Comparison of ENCODE assay signal across 10 cellular contexts in the genomic region with DNA sequence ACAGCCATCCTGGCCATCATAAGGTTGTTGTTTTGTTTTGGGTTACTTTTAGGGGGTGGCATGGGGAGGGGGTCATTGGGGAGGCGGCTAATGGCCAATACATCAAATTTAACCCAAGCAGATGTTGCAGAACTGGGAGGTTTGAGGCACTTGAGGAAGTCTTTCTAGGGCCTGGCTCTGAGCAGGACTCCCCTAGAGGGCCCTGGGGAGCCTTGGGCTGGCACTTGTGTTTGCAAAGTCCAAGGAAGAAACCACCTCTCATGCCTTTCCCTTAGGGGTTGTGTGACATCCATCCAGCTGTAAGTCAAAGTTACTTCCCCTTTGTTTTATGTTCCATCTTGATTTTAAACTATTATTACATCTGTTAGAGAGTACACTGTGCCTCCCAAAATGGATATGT.
DNase-seq lines count a peak whose midpoint lies in the region; ATAC-seq and TF ChIP-seq lines count a peak whose summit lies in the region.
"Had no signal": no experiment of that assay in that cellular context is flagged by ENCODE, and none has a peak within 500 bp of the region (broad histone marks: within the 10 kb centered on the region; RNA-seq: fewer than 3 reads in every experiment).

No MANE protein-coding gene starts in this region.

- H4K20me1 ChIP-seq in SK-N-SH (ENCODE audit: insufficient read depth) = no peaks in the 10 kb centered on the region

- H3K4me3 Mint-ChIP-seq in activated CD8-positive, alpha-beta memory T cell treated with anti-CD3 and anti-CD28 coated beads, Interleukin-2, amount 10 ng/mL, durations not matched to agents 7 days and 5 days = no peak overlapping the region
- H3K4me3 Mint-ChIP-seq in activated T-helper 2 cell treated with anti-CD3 and anti-CD28 coated beads, Interferon-gamma antibody, Interleukin-2, Interleukin-4, amounts not matched to agents 10 μg/mL and 5 μg/mL and 100 μg/mL, durations not matched to agents 14 hours and 24 hours and 36 hours (ENCODE audit: low read depth) = no peak overlapping the region
- H3K4me3 Mint-ChIP-seq in stimulated activated effector memory CD8-positive, alpha-beta T cell treated with anti-CD3 and anti-CD28 coated beads, Interleukin-12 subunit alpha, Interleukin-12 subunit beta, amount 100 ng/mL, for 72 hours = peak overlapping the region; percentile 53

- peaks cover 15 to 19% of the 10 kb centered on the region in 2 experiments; a peak in 3 of 4 replicates for H3K4me1 ChIP-seq in SK-N-SH (ENCODE audit: control insufficient read depth in 1 of 2, insufficient read depth in 2 of 2, low read depth in 1 of 2, low read length in 1 of 2)

- no peaks in the 10 kb centered on the region for H3K9me3 ChIP-seq in SK-N-SH
- H3K9me3 ChIP-seq: Caco-2 had no signal

- ATAC-seq in activated CD8-positive, alpha-beta memory T cell treated with anti-CD3 and anti-CD28 coated beads, Interleukin-2, amount 10 ng/mL, durations not matched to agents 7 days and 5 days = no peak
- ATAC-seq in stimulated activated effector memory CD8-positive, alpha-beta T cell treated with anti-CD3 and anti-CD28 coated beads, Interleukin-12 subunit alpha, Interleukin-12 subunit beta, amount 100 ng/mL, for 72 hours = no peak

- CTCF ChIA-PET in activated CD8-positive, alpha-beta memory T cell treated with anti-CD3 and anti-CD28 coated beads, Interleukin-2, amount 10 ng/mL, durations not matched to agents 7 days and 5 days (lab: Charles Lee) = interaction anchor here (1.5 to 10.5 kb wide), 7 partner anchors 10 to 897 kb away, joined by 3 to 146 read pairs (median 7); a partner anchor contains a TSS
- CTCF ChIA-PET in SK-N-SH (lab: Yijun Ruan, JAX) = interaction anchor here (2.1 to 7.9 kb wide), 2 partner anchors 15 to 32 kb away, joined by 5 to 74 read pairs; no protein-coding TSS in a partner anchor

- no peak overlapping the region for H3K9ac ChIP-seq in SK-N-SH

- H3K4me3 ChIP-seq in SK-N-SH (ENCODE audit: low read depth in 2 of 2, low read length in 1 of 2) = no peak overlapping the region

- H3K79me2 ChIP-seq in SK-N-SH (ENCODE audit: insufficient read depth) = no peaks in the 10 kb centered on the region

- intact Hi-C loops in activated T-helper 2 cell treated with anti-CD3 and anti-CD28 coated beads, Interferon-gamma antibody, Interleukin-2, Interleukin-4, amounts not matched to agents 10 μg/mL and 5 μg/mL and 100 μg/mL, durations not matched to agents 14 hours and 24 hours and 36 hours (cut with micrococcal nuclease) = loop anchor here (5.0 to 10.0 kb wide), 4 partner anchors 160 to 897 kb away; a partner anchor contains a TSS

- H3K4me1 Mint-ChIP-seq in activated CD8-positive, alpha-beta memory T cell treated with anti-CD3 and anti-CD28 coated beads, Interleukin-2, amount 10 ng/mL, durations not matched to agents 7 days and 5 days = peaks cover 87% of the 10 kb centered on the region
- peaks cover 84% of the 10 kb centered on the region for H3K4me1 Mint-ChIP-seq in activated T-helper 2 cell treated with anti-CD3 and anti-CD28 coated beads, Interferon-gamma antibody, Interleukin-2, Interleukin-4, amounts not matched to agents 10 μg/mL and 5 μg/mL and 100 μg/mL, durations not matched to agents 14 hours and 24 hours and 36 hours (ENCODE audit: low read depth)
- peaks cover 97% of the 10 kb centered on the region for H3K4me1 Mint-ChIP-seq in stimulated activated effector memory CD8-positive, alpha-beta T cell treated with anti-CD3 and anti-CD28 coated beads, Interleukin-12 subunit alpha, Interleukin-12 subunit beta, amount 100 ng/mL, for 72 hours

- peak overlapping the region; percentile 87 for H3K27ac Mint-ChIP-seq in activated CD8-positive, alpha-beta memory T cell treated with anti-CD3 and anti-CD28 coated beads, Interleukin-2, amount 10 ng/mL, durations not matched to agents 7 days and 5 days
- H3K27ac Mint-ChIP-seq in activated T-helper 2 cell treated with anti-CD3 and anti-CD28 coated beads, Interferon-gamma antibody, Interleukin-2, Interleukin-4, amounts not matched to agents 10 μg/mL and 5 μg/mL and 100 μg/mL, durations not matched to agents 14 hours and 24 hours and 36 hours = peak overlapping the region; percentile 92
- peak overlapping the region; percentile 97 for H3K27ac Mint-ChIP-seq in stimulated activated effector memory CD8-positive, alpha-beta T cell treated with anti-CD3 and anti-CD28 coated beads, Interleukin-12 subunit alpha, Interleukin-12 subunit beta, amount 100 ng/mL, for 72 hours

- no peak for TF ChIP-seq EP300 in SK-N-SH (IDR thresholded peaks at IDR 0.05; ENCODE audit: borderline replicate concordance in 1 of 2, low read depth in 1 of 2, low read length in 1 of 2)

- TF ChIP-seq RAD21 in SK-N-SH (IDR thresholded peaks at IDR 0.05; ENCODE audit: low read length) = no peak

- no peaks in the 10 kb centered on the region for H3K9me2 ChIP-seq in SK-N-SH

- POLR2A ChIA-PET in SK-N-SH (lab: Yijun Ruan, JAX) = interaction anchor here (0.6 kb wide), 1 partner anchor 185 kb away, joined by 3 read pairs; no protein-coding TSS in a partner anchor

- TF ChIP-seq CTCF in SK-N-SH (IDR thresholded peaks at IDR 0.05) = no peak

- H2AFZ ChIP-seq in SK-N-SH (ENCODE audit: low read depth) = no peak overlapping the region

- peaks cover 3% of the 10 kb centered on the region for H3F3A ChIP-seq in SK-N-SH (replicated peaks; ENCODE audit: insufficient read depth)

- no peaks in the 10 kb centered on the region for H3K27me3 Mint-ChIP-seq in activated CD8-positive, alpha-beta memory T cell treated with anti-CD3 and anti-CD28 coated beads, Interleukin-2, amount 10 ng/mL, durations not matched to agents 7 days and 5 days
- no peaks in the 10 kb centered on the region for H3K27me3 Mint-ChIP-seq in activated T-helper 2 cell treated with anti-CD3 and anti-CD28 coated beads, Interferon-gamma antibody, Interleukin-2, Interleukin-4, amounts not matched to agents 10 μg/mL and 5 μg/mL and 100 μg/mL, durations not matched to agents 14 hours and 24 hours and 36 hours (ENCODE audit: low read depth)

- H3K36me3 Mint-ChIP-seq in activated CD8-positive, alpha-beta memory T cell treated with anti-CD3 and anti-CD28 coated beads, Interleukin-2, amount 10 ng/mL, durations not matched to agents 7 days and 5 days = peaks cover 7% of the 10 kb centered on the region
- peaks cover 14% of the 10 kb centered on the region for H3K36me3 Mint-ChIP-seq in activated T-helper 2 cell treated with anti-CD3 and anti-CD28 coated beads, Interferon-gamma antibody, Interleukin-2, Interleukin-4, amounts not matched to agents 10 μg/mL and 5 μg/mL and 100 μg/mL, durations not matched to agents 14 hours and 24 hours and 36 hours (ENCODE audit: low read depth)
- peaks cover 9% of the 10 kb centered on the region for H3K36me3 Mint-ChIP-seq in stimulated activated effector memory CD8-positive, alpha-beta T cell treated with anti-CD3 and anti-CD28 coated beads, Interleukin-12 subunit alpha, Interleukin-12 subunit beta, amount 100 ng/mL, for 72 hours

- no peaks in the 10 kb centered on the region for H3K27me3 ChIP-seq in SK-N-SH (ENCODE audit: insufficient read depth)

- WGBS in SK-N-SH (ENCODE audit: low lambda C conversion rate) = 88% methylated on average over 1 of the region's 1 CpG

- H3K36me3 ChIP-seq in SK-N-SH (replicated peaks in 1 of 2; ENCODE audit: control insufficient read depth in 1 of 2, insufficient read depth in 2 of 2, low read length in 1 of 2) = no peaks in the 10 kb centered on the region

- no peak overlapping the region for H3K27ac ChIP-seq in SK-N-SH (ENCODE audit: low read depth in 2 of 2, low read length in 1 of 2)

- no peak for DNase-seq in activated CD8-positive, alpha-beta memory T cell treated with anti-CD3 and anti-CD28 coated beads, Interleukin-2, amount 10 ng/mL, durations not matched to agents 7 days and 5 days
- no peak for DNase-seq in activated CD8-positive, alpha-beta memory T cell treated with anti-CD3 and anti-CD28 coated beads, Interleukin-2, amount 50 U/mL, for 4 hours
- peak; percentile 18 for DNase-seq in NAMALWA (ENCODE audit: low spot score)
- no peak for DNase-seq in activated T-helper 2 cell treated with anti-CD3 and anti-CD28 coated beads, Interferon-gamma antibody, Interleukin-2, Interleukin-4, amounts not matched to agents 10 μg/mL and 5 μg/mL and 100 μg/mL, durations not matched to agents 14 hours and 24 hours and 36 hours (ENCODE audit: low spot score)
- no peak for DNase-seq in stimulated activated effector memory CD8-positive, alpha-beta T cell treated with anti-CD3 and anti-CD28 coated beads, Interleukin-12 subunit alpha, Interleukin-12 subunit beta, amount 100 ng/mL, for 72 hours (ENCODE audit: low spot score in 2 of 2)
- DNase-seq in SK-N-SH = no peak
- no peak for DNase-seq in NCI-H2081 (lab: John Stamatoyannopoulos, UW)
- DNase-seq in NCI-H345 treated with DMSO at 0.1 percent for 48 hours (lab: John Stamatoyannopoulos, UW; ENCODE audit: unreplicated experiment) = no peak
- DNase-seq: Caco-2, foreskin melanocyte had no signal

- no peak overlapping the region for H3K4me2 ChIP-seq in SK-N-SH

- peaks cover 2% of the 10 kb centered on the region for H3K9me3 Mint-ChIP-seq in activated CD8-positive, alpha-beta memory T cell treated with anti-CD3 and anti-CD28 coated beads, Interleukin-2, amount 10 ng/mL, durations not matched to agents 7 days and 5 days (ENCODE audit: low read depth)
- peaks cover 12% of the 10 kb centered on the region for H3K9me3 Mint-ChIP-seq in activated T-helper 2 cell treated with anti-CD3 and anti-CD28 coated beads, Interferon-gamma antibody, Interleukin-2, Interleukin-4, amounts not matched to agents 10 μg/mL and 5 μg/mL and 100 μg/mL, durations not matched to agents 14 hours and 24 hours and 36 hours
- peaks cover 6% of the 10 kb centered on the region for H3K9me3 Mint-ChIP-seq in stimulated activated effector memory CD8-positive, alpha-beta T cell treated with anti-CD3 and anti-CD28 coated beads, Interleukin-12 subunit alpha, Interleukin-12 subunit beta, amount 100 ng/mL, for 72 hours
